ENCODE assay signal across 10 cellular contexts in genomic region chr2:27431395-27431794, GRCh38. TPM values are rescaled to one million over a fixed set of nuclear protein-coding genes. Genes with fewer than 3 reads are reported as not detected.
DNase-seq lines count a peak whose midpoint lies in the region; ATAC-seq and TF ChIP-seq lines count a peak whose summit lies in the region.
"Had no signal": no experiment of that assay in that cellular context is flagged by ENCODE, and none has a peak within 500 bp of the region (broad histone marks: within the 10 kb centered on the region; RNA-seq: fewer than 3 reads in every experiment).

No MANE protein-coding gene starts in this region.

- H2AFZ ChIP-seq in mammary epithelial cell (ENCODE audit: low read depth, low read length), result no peak overlapping the region
- no peak overlapping the region for H2AFZ ChIP-seq in neuronal stem cell (ENCODE audit: low read length)

- no peak overlapping the region for H3K23ac ChIP-seq in neuronal stem cell (ENCODE audit: low read depth, low read length, poor library complexity)

- BruUV-seq in Panc1 (replicated peaks; lab: Mats Ljungman, UMichigan) (no TSS peak), mammary epithelial cell (replicated peaks; lab: Mats Ljungman, UMichigan) (no TSS peak)

- no peak overlapping the region for H2BK120ac ChIP-seq in neuronal stem cell (ENCODE audit: low read depth, low read length)

- H3K4me1 ChIP-seq in Panc1 (ENCODE audit: control insufficient read depth, insufficient read depth, low read length), result peaks cover 15% of the 10 kb centered on the region
- H3K4me1 ChIP-seq in mammary epithelial cell (ENCODE audit: insufficient read depth, low read length), result peaks cover 14% of the 10 kb centered on the region
- peaks cover 2 to 3% of the 10 kb centered on the region in 2 donors for H3K4me1 ChIP-seq in neuronal stem cell (ENCODE audit: control insufficient read depth in 2 of 2, insufficient read depth in 1 of 2, low read depth in 1 of 2, low read length in 2 of 2)

- no peak overlapping the region for H2AK5ac ChIP-seq in neuronal stem cell (ENCODE audit: low read depth, low read length)

- no peak overlapping the region for H2BK5ac ChIP-seq in neuronal stem cell (ENCODE audit: low read length)

- H2BK15ac ChIP-seq in neuronal stem cell (ENCODE audit: low read length), result no peak overlapping the region

- no peak overlapping the region for H3K18ac ChIP-seq in neuronal stem cell (ENCODE audit: low read length)

- ATAC-seq in Panc1 (no peak), GM21723 (IDR thresholded peaks at IDR 0.05; ENCODE audit: unreplicated experiment) (no peak)
- ATAC-seq: left lobe of liver had no signal

- H3K9ac ChIP-seq in mammary epithelial cell (ENCODE audit: insufficient read depth, low read length) (no peak overlapping the region), neuronal stem cell (ENCODE audit: low read depth, low read length, poor library complexity) (no peak overlapping the region)

- intact Hi-C loops in Panc1 (cut with micrococcal nuclease; ENCODE audit: unreplicated experiment) (no loop called here), mammary epithelial cell (cut with micrococcal nuclease) (no loop called here), lower leg skin (cut with DNase I; ENCODE audit: low total_unique reads) (no loop called here)

- POLR2A ChIA-PET in Panc1 (lab: Charles Lee), result no interaction called here

- H2BK12ac ChIP-seq in neuronal stem cell (ENCODE audit: low read length), result no peak overlapping the region

- H3K27me3 ChIP-seq in Panc1 (ENCODE audit: control insufficient read depth, insufficient read depth, low read length) (no peaks in the 10 kb centered on the region), mammary epithelial cell (ENCODE audit: insufficient read depth, low read length) (no peaks in the 10 kb centered on the region), neuronal stem cell (ENCODE audit: control insufficient read depth in 3 of 3, insufficient read depth in 3 of 3, low read depth in 1 of 3, low read length in 3 of 3) (no peaks in the 10 kb centered on the region)

- no peak overlapping the region for H4K91ac ChIP-seq in neuronal stem cell (ENCODE audit: low read depth, low read length, poor library complexity)

- H4K8ac ChIP-seq in neuronal stem cell (ENCODE audit: low read depth, low read length), result peak overlapping the region; percentile 52

- TF ChIP-seq CTCF in Panc1 (IDR thresholded peaks at IDR 0.05) (no peak), mammary epithelial cell (conservative IDR thresholded peaks at IDR 0.05 in 1 of 2, IDR thresholded peaks at IDR 0.05 in 1 of 2; ENCODE audit: extremely low read depth in 1 of 2, insufficient read depth in 1 of 2, low read depth in 1 of 2, low read length in 2 of 2) (no peak), lower leg skin (IDR thresholded peaks at IDR 0.05) (no peak)

- TF ChIP-seq POLR2A in lower leg skin (IDR thresholded peaks at IDR 0.05), result no peak

- CTCF ChIA-PET in Panc1 (lab: Charles Lee) (no interaction called here), mammary epithelial cell (lab: Charles Lee; ENCODE audit: low non-redundant PET) (no interaction called here)

- no peak overlapping the region for H3K4ac ChIP-seq in neuronal stem cell (ENCODE audit: low read length)

- no peak overlapping the region for H3K14ac ChIP-seq in neuronal stem cell (ENCODE audit: low read length)

- H3K9me3 ChIP-seq in Panc1 (ENCODE audit: control insufficient read depth, insufficient read depth, low read depth, low read length), result no peaks in the 10 kb centered on the region
- no peaks in the 10 kb centered on the region for H3K9me3 ChIP-seq in mammary epithelial cell (replicated peaks; ENCODE audit: insufficient read depth, low read length)
- no peaks in the 10 kb centered on the region for H3K9me3 ChIP-seq in neuronal stem cell (replicated peaks in 1 of 2; ENCODE audit: control insufficient read depth in 2 of 2, insufficient read depth in 1 of 2, low read depth in 1 of 2, low read length in 2 of 2)

- peak; percentile 85 for DNase-seq in ELR (ENCODE audit: low read depth)
- DNase-seq in Panc1 (ENCODE audit: low read depth, low spot score), result peak; percentile 55
- DNase-seq in mammary epithelial cell, result peak; percentile 65
- DNase-seq in neuronal stem cell (ENCODE audit: low spot score), result no peak
- no peak for DNase-seq in lower leg skin (ENCODE audit: low spot score in 2 of 2)
- DNase-seq in NCI-H2171 treated with DMSO at 0.1 percent for 48 hours (lab: John Stamatoyannopoulos, UW), result no peak
- no peak for DNase-seq in SIG-M5 treated with dmso at 0.1 percent for 504 hours (lab: John Stamatoyannopoulos, UW; ENCODE audit: unreplicated experiment)
- DNase-seq: NCI-H526 treated with DMSO at 0.1 percent for 48 hours had no signal

- no peaks in the 10 kb centered on the region for H3K79me1 ChIP-seq in neuronal stem cell (ENCODE audit: low read depth, low read length)

- H3K4me3 ChIP-seq in Panc1 (ENCODE audit: low read depth in 2 of 2, low read length in 2 of 2) (no peak overlapping the region), mammary epithelial cell (replicated peaks in 1 of 3; ENCODE audit: insufficient read depth in 1 of 3, low read depth in 2 of 3, low read length in 3 of 3) (no peak overlapping the region), neuronal stem cell (ENCODE audit: low read length in 2 of 2) (no peak overlapping the region), lower leg skin (ENCODE audit: low read depth, poor library complexity, severe bottlenecking) (no peak overlapping the region)

- dilution Hi-C loops in mammary epithelial cell (cut with HindIII; ENCODE audit: low sequenced_read_pairs), result no loop called here

- H3K4me2 ChIP-seq in mammary epithelial cell (ENCODE audit: insufficient read depth, low read depth, low read length) (no peak overlapping the region), neuronal stem cell (ENCODE audit: insufficient read depth, low read length, poor library complexity, severe bottlenecking) (no peak overlapping the region)

- no peaks in the 10 kb centered on the region for H4K20me1 ChIP-seq in mammary epithelial cell (ENCODE audit: insufficient read depth, low read length)

- H3K36me3 ChIP-seq in Panc1 (ENCODE audit: control insufficient read depth, insufficient read depth, low read length), result peaks cover 16% of the 10 kb centered on the region
- peaks cover 12% of the 10 kb centered on the region for H3K36me3 ChIP-seq in mammary epithelial cell (ENCODE audit: insufficient read depth, low read length)
- peaks cover 28 to 52% of the 10 kb centered on the region in 2 donors for H3K36me3 ChIP-seq in neuronal stem cell (replicated peaks in 1 of 2; ENCODE audit: control insufficient read depth in 2 of 2, insufficient read depth in 2 of 2, low read length in 2 of 2)

- peaks cover 53% of the 10 kb centered on the region for H3K79me2 ChIP-seq in mammary epithelial cell (ENCODE audit: insufficient read depth, low read length)

- in situ Hi-C loops in Panc1 (cut with HindIII; ENCODE audit: low pct_unique_long_range_greater_than_20kb, low sequenced_read_pairs), result no loop called here
- in situ Hi-C loops in mammary epithelial cell (cut with MboI; ENCODE audit: low sequenced_read_pairs in 2 of 2), result loop anchor here in 1 of 2 donors (25.0 kb wide), 1 partner anchor 206 kb away; the partner anchor contains the start of genes CCDC121 and GPN1

- H3K27ac ChIP-seq in Panc1 (ENCODE audit: low read length) (no peak overlapping the region), mammary epithelial cell (ENCODE audit: insufficient read depth, low read depth, low read length) (peak overlapping the region; percentile 10), neuronal stem cell (replicated peaks; ENCODE audit: low read length) (no peak overlapping the region)

RNA-seq across cellular contexts. Expression of gene NRBP1, which starts 3.0 kb away (rescaled TPM):
- total RNA-seq in Panc1 (2021; ENCODE audit: unreplicated experiment) (103 TPM), mammary epithelial cell (10 to 100 TPM; 92.9 to 93.4 TPM), lower leg skin (10 to 100 TPM; 60.9 to 79.7 (median 68.3) TPM)
- polyA plus RNA-seq in Panc1 (2012; ENCODE audit: insufficient read length), result 98.3 TPM
- polyA plus RNA-seq in mammary epithelial cell, result 128 TPM
- 174 TPM for polyA minus RNA-seq in mammary epithelial cell
- polyA plus RNA-seq in neuronal stem cell (2013, experiment 1 of 2), result 62.2 TPM
- 63.3 TPM for polyA plus RNA-seq in neuronal stem cell (2013, experiment 2 of 2)

RNA-seq across cellular contexts. Expression of gene KRTCAP3, which starts 10.8 kb away (rescaled TPM):
- total RNA-seq in Panc1 (2021; ENCODE audit: unreplicated experiment) (1.9 TPM), mammary epithelial cell (1 to 10 TPM; 1.5 to 3.0 TPM), lower leg skin (10 to 100 TPM; 22.2 to 28.0 (median 25.6) TPM)
- polyA plus RNA-seq in Panc1 (2012; ENCODE audit: insufficient read length), result 1.9 TPM
- 4.5 TPM for polyA plus RNA-seq in mammary epithelial cell
- not detected for polyA minus RNA-seq in mammary epithelial cell
- 5.7 TPM for polyA plus RNA-seq in neuronal stem cell (2013, experiment 1 of 2)
- 5.2 TPM for polyA plus RNA-seq in neuronal stem cell (2013, experiment 2 of 2)

RNA-seq across cellular contexts. Expression of gene PPM1G, which starts 22.0 kb away (rescaled TPM):
- 115 TPM for total RNA-seq in Panc1 (2021; ENCODE audit: unreplicated experiment)
- 115 TPM for polyA plus RNA-seq in Panc1 (2012; ENCODE audit: insufficient read length)
- total RNA-seq in mammary epithelial cell, result 100 to 1,000 TPM in 1 of 2 donors, 10 to 100 TPM in 1; 58.8 to 113 TPM
- 104 TPM for polyA plus RNA-seq in mammary epithelial cell
- 138 TPM for polyA minus RNA-seq in mammary epithelial cell
- polyA plus RNA-seq in neuronal stem cell (2013, experiment 1 of 2), result 98.8 TPM
- 97.7 TPM for polyA plus RNA-seq in neuronal stem cell (2013, experiment 2 of 2)
- 10 to 100 TPM; 40.2 to 50.3 (median 48.1) TPM for total RNA-seq in lower leg skin

RNA-seq across cellular contexts. Expression of gene ZNF513, which starts 50.9 kb away (rescaled TPM):
- total RNA-seq in Panc1 (2021; ENCODE audit: unreplicated experiment), result 25.3 TPM
- 35.5 TPM for polyA plus RNA-seq in Panc1 (2012; ENCODE audit: insufficient read length)
- 10 to 100 TPM; 10.2 to 14.9 TPM for total RNA-seq in mammary epithelial cell
- 8.4 TPM for polyA plus RNA-seq in mammary epithelial cell
- polyA minus RNA-seq in mammary epithelial cell, result 19.8 TPM
- polyA plus RNA-seq in neuronal stem cell (2013, experiment 1 of 2), result 13.7 TPM
- polyA plus RNA-seq in neuronal stem cell (2013, experiment 2 of 2), result 13.4 TPM
- total RNA-seq in lower leg skin, result 10 to 100 TPM in 3 of 4 donors, 1 to 10 TPM in 1; 8.3 to 14.9 (median 11.5) TPM

RNA-seq across cellular contexts. Expression of gene IFT172, which starts 58.1 kb away (rescaled TPM):
- total RNA-seq in Panc1 (2021; ENCODE audit: unreplicated experiment) (16.7 TPM), mammary epithelial cell (10 to 100 TPM; 11.5 to 12.1 TPM), lower leg skin (10 to 100 TPM; 13.2 to 18.8 (median 14.4) TPM)
- 12.1 TPM for polyA plus RNA-seq in Panc1 (2012; ENCODE audit: insufficient read length)
- 9.3 TPM for polyA plus RNA-seq in mammary epithelial cell
- polyA minus RNA-seq in mammary epithelial cell, result 8.4 TPM
- 8.4 TPM for polyA plus RNA-seq in neuronal stem cell (2013, experiment 1 of 2)
- polyA plus RNA-seq in neuronal stem cell (2013, experiment 2 of 2), result 8.7 TPM

Comparison
In these comparisons a context has a peak if more than half of its experiments do, and no peak if none do; other contexts are left out.
1. DNase-seq: peak in ELR (single experiment), Panc1 (single experiment) and mammary epithelial cell (single experiment); none in neuronal stem cell (single experiment), lower leg skin (0 of 2), NCI-H2171 treated with DMSO at 0.1 percent for 48 hours (single experiment) and SIG-M5 treated with dmso at 0.1 percent for 504 hours (single experiment).